Comparison of ENCODE assay signal across 1 cellular context in genomic region chr13:113744197-113745000, GRCh38.
A peak's percentile ranks its signal among the peaks of the same experiment; 100 is the strongest.
TF ChIP-seq lines count a peak whose summit lies in the region.

No MANE protein-coding gene starts in this region.

TF ChIP-seq in K562, 482 proteins besides CTCF, POLR2A, EP300 and RAD21:
- peak; percentile 36 for TF ChIP-seq PRDM10 (IDR thresholded peaks at IDR 0.05; ENCODE audit: partially characterized antibody)
- TF ChIP-seq ARID3B (CRISPR knock-in tag; IDR thresholded peaks at IDR 0.05; ENCODE audit: borderline replicate concordance) = no peak
- no peak for TF ChIP-seq ELK3 (CRISPR knock-in tag; IDR thresholded peaks at IDR 0.05)
TF ChIP-seq in K562: peak in this region for 1.
